12 cellular contexts compared by ENCODE assay signal in genomic region chr3:177640319-177640997, GRCh38.
DNase-seq lines count a peak whose midpoint lies in the region; ATAC-seq and TF ChIP-seq lines count a peak whose summit lies in the region.
"Had no signal": no experiment of that assay in that cellular context is flagged by ENCODE, and none has a peak within 500 bp of the region (broad histone marks: within the 10 kb centered on the region; RNA-seq: fewer than 3 reads in every experiment).

No MANE protein-coding gene starts in this region.

- no peaks in the 10 kb centered on the region for H3K36me3 Mint-ChIP-seq in endodermal cell (ENCODE audit: low read depth)

- H3K27ac Mint-ChIP-seq in endodermal cell: no peak overlapping the region
- H3K27ac Mint-ChIP-seq: activated naive CD4-positive, alpha-beta T cell treated with anti-CD3 and anti-CD28 coated beads, Interleukin-2, amount 50 U/mL, for 72 hours had no signal

- peaks cover 9% of the 10 kb centered on the region for H3K9me3 Mint-ChIP-seq in endodermal cell

- DNase-seq in NCI-H1417 (lab: John Stamatoyannopoulos, UW) (peak in 2 of 3 experiments; percentile 37 to 61), NCI-H1417 treated with DMSO at 0.1 percent for 48 hours (lab: John Stamatoyannopoulos, UW) (no peak), NCI-H774 (lab: John Stamatoyannopoulos, UW) (peak; percentile 94), endodermal cell (peak; percentile 48), RKO (ENCODE audit: low spot score) (no peak), activated gamma-delta T cell (lab: John Stamatoyannopoulos, UW) (no peak), omental fat pad (ENCODE audit: low spot score) (no peak)
- DNase-seq: activated CD4-positive, alpha-beta T cell treated with anti-CD3 and anti-CD28 coated beads for 1 hour; sigmoid colon; uterus had no signal

- no peak for ATAC-seq in omental fat pad (ENCODE audit: low FRiP score)
- ATAC-seq: activated naive CD4-positive, alpha-beta T cell treated with anti-CD3 and anti-CD28 coated beads, Interleukin-2, amount 50 U/mL, for 72 hours had no signal

- H3K9me3 ChIP-seq in endodermal cell (ENCODE audit: control insufficient read depth, low read length): no peaks in the 10 kb centered on the region
- H3K9me3 ChIP-seq: sigmoid colon, uterus had no signal

- H3K27ac ChIP-seq in endodermal cell (ENCODE audit: low read depth, low read length): no peak overlapping the region
- H3K27ac ChIP-seq: sigmoid colon, uterus had no signal

- H3K27me3 ChIP-seq in endodermal cell (ENCODE audit: control insufficient read depth, insufficient read depth, low read length, poor library complexity, severe bottlenecking): no peaks in the 10 kb centered on the region
- H3K27me3 ChIP-seq: sigmoid colon, uterus had no signal

- TF ChIP-seq CTCF in endodermal cell (conservative IDR thresholded peaks at IDR 0.05) (peak; percentile 33), omental fat pad (IDR thresholded peaks at IDR 0.05) (no peak)

- no peaks in the 10 kb centered on the region for H3K27me3 Mint-ChIP-seq in endodermal cell (ENCODE audit: insufficient read depth)

- H3K4me1 Mint-ChIP-seq in endodermal cell: no peaks in the 10 kb centered on the region

- no peaks in the 10 kb centered on the region for H3K4me1 ChIP-seq in endodermal cell (ENCODE audit: control insufficient read depth, insufficient read depth, low read length)
- H3K4me1 ChIP-seq: uterus had no signal

- 83 to 84% methylated on average over 7 to 8 of the region's 8 CpGs for WGBS in endodermal cell (ENCODE audit: insufficient coverage in 1 of 2, insufficient read length in 1 of 2), 2 experiments

- no peak overlapping the region for H3K4me3 ChIP-seq in endodermal cell (ENCODE audit: low read length)
- H3K4me3 ChIP-seq: sigmoid colon, uterus had no signal

- H3K9ac ChIP-seq in endodermal cell (ENCODE audit: extremely low read depth, low read length, poor library complexity, severe bottlenecking): no peak overlapping the region

- TF ChIP-seq EP300 in Ishikawa (IDR thresholded peaks at IDR 0.05; ENCODE audit: borderline replicate concordance): no peak

- no peaks in the 10 kb centered on the region for H3K36me3 ChIP-seq in endodermal cell (ENCODE audit: control insufficient read depth, insufficient read depth, low read length)
- H3K36me3 ChIP-seq: sigmoid colon, uterus had no signal

- no peak for TF ChIP-seq RAD21 in Ishikawa (IDR thresholded peaks at IDR 0.05; ENCODE audit: low read depth)

- no peak overlapping the region for H3K4me3 Mint-ChIP-seq in endodermal cell

TF ChIP-seq in Ishikawa, 13 proteins besides CTCF, POLR2A, EP300 and RAD21:
- TF ChIP-seq NFIC (IDR thresholded peaks at IDR 0.05) (peak; percentile 44; the same call in 1 of the 2 replicates), ZBTB7A (IDR thresholded peaks at IDR 0.05; ENCODE audit: low read depth) (no peak)
TF ChIP-seq in Ishikawa: peak in this region for 1.

Comparison
In these comparisons a context has a peak if more than half of its experiments do, and no peak if none do; other contexts are left out.
1. DNase-seq: peak in NCI-H1417 (2 of 3), NCI-H774 (single experiment) and endodermal cell (single experiment); none in NCI-H1417 treated with DMSO at 0.1 percent for 48 hours (single experiment), RKO (single experiment), activated gamma-delta T cell (single experiment) and omental fat pad (single experiment).